Comparison of ENCODE assay signal across 11 cellular contexts in genomic region chr5:95958308-95959014, GRCh38. TPM values are rescaled to one million over a fixed set of nuclear protein-coding genes. Genes with fewer than 3 reads are reported as not detected.
DNase-seq lines count a peak whose midpoint lies in the region; TF ChIP-seq lines count a peak whose summit lies in the region.
"Had no signal": no experiment of that assay in that cellular context is flagged by ENCODE, and none has a peak within 500 bp of the region (broad histone marks: within the 10 kb centered on the region; RNA-seq: fewer than 3 reads in every experiment).

No MANE protein-coding gene starts in this region.

- intact Hi-C loops in testis (cut with DNase I; ENCODE audit: low total_unique reads) (no loop called here), colonic mucosa (cut with DNase I) (no loop called here)

- no peaks in the 10 kb centered on the region for H3K9me3 Mint-ChIP-seq in activated naive CD4-positive, alpha-beta T cell treated with anti-CD3 and anti-CD28 coated beads, Interleukin-2, amount 50 U/mL, for 24 hours
- H3K9me3 Mint-ChIP-seq in glutamatergic neuron (ENCODE audit: unreplicated experiment): peaks cover 24% of the 10 kb centered on the region
- H3K9me3 Mint-ChIP-seq: stimulated activated naive CD8-positive, alpha-beta T cell treated with anti-CD3 and anti-CD28 coated beads, Interleukin-15, amount 100 ng/mL, for 72 hours had no signal

- H3K27me3 ChIP-seq in testis (no peaks in the 10 kb centered on the region), colonic mucosa (no peaks in the 10 kb centered on the region), tibial nerve (no peaks in the 10 kb centered on the region)

- H3K27me3 Mint-ChIP-seq in activated naive CD4-positive, alpha-beta T cell treated with anti-CD3 and anti-CD28 coated beads, Interleukin-2, amount 50 U/mL, for 24 hours: no peaks in the 10 kb centered on the region
- H3K27me3 Mint-ChIP-seq in glutamatergic neuron (ENCODE audit: unreplicated experiment): peaks cover 19% of the 10 kb centered on the region
- H3K27me3 Mint-ChIP-seq: stimulated activated naive CD8-positive, alpha-beta T cell treated with anti-CD3 and anti-CD28 coated beads, Interleukin-15, amount 100 ng/mL, for 72 hours had no signal

- H3K4me1 ChIP-seq in testis: peaks cover 9% of the 10 kb centered on the region
- peaks cover 9% of the 10 kb centered on the region for H3K4me1 ChIP-seq in colonic mucosa
- peaks cover 0 to 64% (median 28%) of the 10 kb centered on the region in 4 donors for H3K4me1 ChIP-seq in tibial nerve

- H3K4me3 ChIP-seq in testis: peak overlapping the region in 1 of 2 donors; percentile 92
- H3K4me3 ChIP-seq in colonic mucosa: no peak overlapping the region
- H3K4me3 ChIP-seq in tibial nerve: peak overlapping the region in 1 of 4 donors; percentile 74

- peak overlapping the region; percentile 92 for H3K27ac ChIP-seq in VCaP
- peak overlapping the region; percentile 97 to 98 for H3K27ac ChIP-seq in testis
- no peak overlapping the region for H3K27ac ChIP-seq in colonic mucosa
- H3K27ac ChIP-seq in tibial nerve: peak overlapping the region in 2 of 4 donors; percentile 32 to 97

- H3K36me3 Mint-ChIP-seq in activated naive CD4-positive, alpha-beta T cell treated with anti-CD3 and anti-CD28 coated beads, Interleukin-2, amount 50 U/mL, for 24 hours: peaks cover 6% of the 10 kb centered on the region
- H3K36me3 Mint-ChIP-seq in glutamatergic neuron (ENCODE audit: unreplicated experiment): no peaks in the 10 kb centered on the region

- H3K4me1 Mint-ChIP-seq in activated naive CD4-positive, alpha-beta T cell treated with anti-CD3 and anti-CD28 coated beads, Interleukin-2, amount 50 U/mL, for 24 hours: peaks cover 70% of the 10 kb centered on the region
- peaks cover 37% of the 10 kb centered on the region for H3K4me1 Mint-ChIP-seq in glutamatergic neuron (ENCODE audit: low read depth, unreplicated experiment)

- 50 to 68% methylated on average over 3 of the region's 3 CpGs for WGBS in testis, 2 donors
- WGBS in tibial nerve, 2 donors: 80 to 85% methylated on average over 3 of the region's 3 CpGs

- TF ChIP-seq CTCF in VCaP (conservative IDR thresholded peaks at IDR 0.05): no peak
- no peak for TF ChIP-seq CTCF in glutamatergic neuron (IDR thresholded peaks at IDR 0.05; ENCODE audit: partially characterized antibody, unreplicated experiment)
- TF ChIP-seq CTCF in testis (IDR thresholded peaks at IDR 0.05): no peak
- TF ChIP-seq CTCF in colonic mucosa (IDR thresholded peaks at IDR 0.05): no peak
- no peak for TF ChIP-seq CTCF in tibial nerve (IDR thresholded peaks at IDR 0.05)

- H3K27ac Mint-ChIP-seq in activated naive CD4-positive, alpha-beta T cell treated with anti-CD3 and anti-CD28 coated beads, Interleukin-2, amount 50 U/mL, for 24 hours: no peak overlapping the region
- peak overlapping the region; percentile 89 for H3K27ac Mint-ChIP-seq in glutamatergic neuron (ENCODE audit: unreplicated experiment)

- H3K36me3 ChIP-seq in testis (ENCODE audit: low read depth, missing control alignments) (no peaks in the 10 kb centered on the region), colonic mucosa (no peaks in the 10 kb centered on the region), tibial nerve (no peaks in the 10 kb centered on the region)

- no peak for TF ChIP-seq EP300 in tibial nerve (IDR thresholded peaks at IDR 0.05)

- TF ChIP-seq POLR2A in testis (IDR thresholded peaks at IDR 0.05): no peak
- no peak for TF ChIP-seq POLR2A in tibial nerve (IDR thresholded peaks at IDR 0.05)

- peak overlapping the region; percentile 98 for H3K4me3 Mint-ChIP-seq in activated naive CD4-positive, alpha-beta T cell treated with anti-CD3 and anti-CD28 coated beads, Interleukin-2, amount 50 U/mL, for 24 hours
- peak overlapping the region; percentile 98 for H3K4me3 Mint-ChIP-seq in glutamatergic neuron (ENCODE audit: unreplicated experiment)

- no peak for DNase-seq in activated naive CD4-positive, alpha-beta T cell (lab: John Stamatoyannopoulos, UW)
- no peak for DNase-seq in glutamatergic neuron
- peak; percentile 68 for DNase-seq in testis
- no peak for DNase-seq in colonic mucosa
- no peak for DNase-seq in tibial nerve (ENCODE audit: low spot score in 2 of 2)
- DNase-seq in NCI-H446 (lab: John Stamatoyannopoulos, UW): no peak
- DNase-seq: activated effector memory CD4-positive, alpha-beta T cell treated with Interleukin-2 at 50 U/mL for 16 hours; NCI-H345; stimulated activated naive CD8-positive, alpha-beta T cell treated with anti-CD3 and anti-CD28 coated beads, Interleukin-15, amount 100 ng/mL, for 72 hours had no signal

- H3K9ac ChIP-seq in colonic mucosa (ENCODE audit: low read depth in 2 of 2, low read length in 2 of 2): no peak overlapping the region

- H3K9me3 ChIP-seq in testis (no peaks in the 10 kb centered on the region), colonic mucosa (no peaks in the 10 kb centered on the region), tibial nerve (no peaks in the 10 kb centered on the region)

RNA-seq across cellular contexts. Expression of gene ELL2, which starts 3.2 kb away (rescaled TPM):
- total RNA-seq in glutamatergic neuron (ENCODE audit: unreplicated experiment) (97.0 TPM), testis (10 to 100 TPM; 78.9 to 87.3 TPM), colonic mucosa (10 to 100 TPM; 26.9 to 38.2 TPM), tibial nerve (10 to 100 TPM; 72.2 to 87.6 (median 79.6) TPM)
- polyA plus RNA-seq in testis (ENCODE audit: insufficient read depth, low read depth, low replicate concordance): 32.1 TPM
